In the genomic region with DNA sequence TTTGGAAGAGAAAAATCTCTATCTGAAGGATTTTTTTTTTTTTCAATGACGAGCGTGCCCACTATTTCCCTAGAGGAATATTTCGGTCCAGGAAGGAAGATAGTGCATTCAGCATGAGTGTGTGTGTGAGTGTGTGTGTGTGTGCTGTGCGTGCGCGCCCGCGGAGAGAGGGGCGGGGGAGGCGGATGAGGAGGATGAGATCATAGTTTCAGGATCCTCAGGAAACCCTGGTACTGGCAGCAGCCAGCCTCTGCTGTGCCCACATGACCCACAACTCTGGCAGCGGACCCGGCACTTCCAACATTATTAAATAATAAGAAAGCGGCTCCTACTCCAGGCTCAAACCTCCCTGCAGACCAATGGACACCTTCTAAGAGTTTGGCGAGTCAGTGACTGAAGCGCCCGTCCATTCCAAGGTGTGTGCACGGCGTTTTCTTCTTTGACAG, we compare ENCODE assay signal across 1 cellular context.
A peak's percentile ranks its signal among the peaks of the same experiment; 100 is the strongest.
TF ChIP-seq lines count a peak whose summit lies in the region.

No MANE protein-coding gene starts in this region.

TF ChIP-seq in HEK293, 187 proteins besides CTCF, POLR2A, EP300 and RAD21 (continued from another document and continues in another):
- TF ChIP-seq MYNN (tag by site-specific recombination; IDR thresholded peaks at IDR 0.05; ENCODE audit: borderline replicate concordance) (no peak), OVOL3 (tag by site-specific recombination; IDR thresholded peaks at IDR 0.05) (peak; percentile 71; the same call in 1 of the 2 replicates), ZNF423 (tag by site-specific recombination; IDR thresholded peaks at IDR 0.05) (no peak; the same call in 1 of the 2 replicates), ZNF792 (tag by site-specific recombination; IDR thresholded peaks at IDR 0.05) (0 out of 2 replicates have a peak, but pooled peaks have one; percentile 59), GFI1B (tag by site-specific recombination; IDR thresholded peaks at IDR 0.05) (peak; percentile 62; the same call in 1 of the 2 replicates), ZNF707 (tag by site-specific recombination; IDR thresholded peaks at IDR 0.05) (no peak), SCRT1 (tag by site-specific recombination; IDR thresholded peaks at IDR 0.05; ENCODE audit: borderline replicate concordance) (no peak), ZBTB21 (tag by site-specific recombination; IDR thresholded peaks at IDR 0.05) (no peak), ZNF121 (tag by site-specific recombination; IDR thresholded peaks at IDR 0.05) (no peak), WT1 (tag by site-specific recombination; IDR thresholded peaks at IDR 0.05) (peak; percentile 27; the same call in 1 of the 2 replicates), ZNF10 (tag by site-specific recombination; IDR thresholded peaks at IDR 0.05) (no peak), ZFP69B (tag by site-specific recombination; IDR thresholded peaks at IDR 0.05) (peak; percentile 60), ZNF266 (tag by site-specific recombination; IDR thresholded peaks at IDR 0.05; ENCODE audit: low read depth) (no peak), YY1 (tag by site-specific recombination; IDR thresholded peaks at IDR 0.05) (no peak), ZBTB20 (tag by site-specific recombination; IDR thresholded peaks at IDR 0.05) (peak; percentile 63), ZSCAN23 (tag by site-specific recombination; IDR thresholded peaks at IDR 0.05) (no peak), ZNF114 (tag by site-specific recombination; IDR thresholded peaks at IDR 0.05) (no peak), ZFHX2 (tag by site-specific recombination; conservative IDR thresholded peaks at IDR 0.05) (peak; percentile 80), ZNF23 (tag by site-specific recombination; IDR thresholded peaks at IDR 0.05; ENCODE audit: borderline replicate concordance) (no peak), ZNF776 (tag by site-specific recombination; IDR thresholded peaks at IDR 0.05; ENCODE audit: borderline replicate concordance) (0 out of 2 replicates have a peak, but pooled peaks have one; percentile 56), ZNF629 (tag by site-specific recombination; IDR thresholded peaks at IDR 0.05) (peak; percentile 81), ZNF560 (tag by site-specific recombination; IDR thresholded peaks at IDR 0.05; ENCODE audit: borderline replicate concordance) (no peak), ZNF791 (tag by site-specific recombination; IDR thresholded peaks at IDR 0.05) (no peak), HOXA7 (CRISPR knock-in tag; IDR thresholded peaks at IDR 0.05; ENCODE audit: borderline replicate concordance) (no peak), EGR2 (tag by site-specific recombination; IDR thresholded peaks at IDR 0.05; ENCODE audit: low read depth) (peak; percentile 74), ZFP41 (tag by site-specific recombination; IDR thresholded peaks at IDR 0.05; ENCODE audit: borderline replicate concordance) (no peak), ZNF626 (tag by site-specific recombination; IDR thresholded peaks at IDR 0.05) (no peak), ZBTB17 (tag by site-specific recombination; IDR thresholded peaks at IDR 0.05) (peak; percentile 56; the same call in 1 of the 2 replicates), REPIN1 (tag by site-specific recombination; IDR thresholded peaks at IDR 0.05; ENCODE audit: low read depth) (no peak), ZNF311 (tag by site-specific recombination; IDR thresholded peaks at IDR 0.05; ENCODE audit: borderline replicate concordance) (no peak), ZEB2 (tag by site-specific recombination; IDR thresholded peaks at IDR 0.05) (peak; percentile 91), SCRT2 (tag by site-specific recombination; IDR thresholded peaks at IDR 0.05) (no peak), BCL11B (tag by site-specific recombination; IDR thresholded peaks at IDR 0.05; ENCODE audit: low read depth) (0 out of 2 replicates have a peak, but pooled peaks have one; percentile 23), ZNF561 (tag by site-specific recombination; IDR thresholded peaks at IDR 0.05; ENCODE audit: borderline replicate concordance) (peak; percentile 65; the same call in 1 of the 2 replicates), GLIS2 (tag by site-specific recombination; IDR thresholded peaks at IDR 0.05) (no peak), SP7 (tag by site-specific recombination; IDR thresholded peaks at IDR 0.05) (peak; percentile 91), ZSCAN16 (tag by site-specific recombination; IDR thresholded peaks at IDR 0.05) (no peak)
- TF ChIP-seq, protein P1, sequence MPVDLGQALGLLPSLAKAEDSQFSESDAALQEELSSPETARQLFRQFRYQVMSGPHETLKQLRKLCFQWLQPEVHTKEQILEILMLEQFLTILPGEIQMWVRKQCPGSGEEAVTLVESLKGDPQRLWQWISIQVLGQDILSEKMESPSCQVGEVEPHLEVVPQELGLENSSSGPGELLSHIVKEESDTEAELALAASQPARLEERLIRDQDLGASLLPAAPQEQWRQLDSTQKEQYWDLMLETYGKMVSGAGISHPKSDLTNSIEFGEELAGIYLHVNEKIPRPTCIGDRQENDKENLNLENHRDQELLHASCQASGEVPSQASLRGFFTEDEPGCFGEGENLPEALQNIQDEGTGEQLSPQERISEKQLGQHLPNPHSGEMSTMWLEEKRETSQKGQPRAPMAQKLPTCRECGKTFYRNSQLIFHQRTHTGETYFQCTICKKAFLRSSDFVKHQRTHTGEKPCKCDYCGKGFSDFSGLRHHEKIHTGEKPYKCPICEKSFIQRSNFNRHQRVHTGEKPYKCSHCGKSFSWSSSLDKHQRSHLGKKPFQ (tag by site-specific recombination; IDR thresholded peaks at IDR 0.05) = peak; percentile 58
- TF ChIP-seq, protein P2, sequence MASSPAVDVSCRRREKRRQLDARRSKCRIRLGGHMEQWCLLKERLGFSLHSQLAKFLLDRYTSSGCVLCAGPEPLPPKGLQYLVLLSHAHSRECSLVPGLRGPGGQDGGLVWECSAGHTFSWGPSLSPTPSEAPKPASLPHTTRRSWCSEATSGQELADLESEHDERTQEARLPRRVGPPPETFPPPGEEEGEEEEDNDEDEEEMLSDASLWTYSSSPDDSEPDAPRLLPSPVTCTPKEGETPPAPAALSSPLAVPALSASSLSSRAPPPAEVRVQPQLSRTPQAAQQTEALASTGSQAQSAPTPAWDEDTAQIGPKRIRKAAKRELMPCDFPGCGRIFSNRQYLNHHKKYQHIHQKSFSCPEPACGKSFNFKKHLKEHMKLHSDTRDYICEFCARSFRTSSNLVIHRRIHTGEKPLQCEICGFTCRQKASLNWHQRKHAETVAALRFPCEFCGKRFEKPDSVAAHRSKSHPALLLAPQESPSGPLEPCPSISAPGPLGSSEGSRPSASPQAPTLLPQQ (tag by site-specific recombination; IDR thresholded peaks at IDR 0.05) = peak; percentile 89
- TF ChIP-seq, protein P3, sequence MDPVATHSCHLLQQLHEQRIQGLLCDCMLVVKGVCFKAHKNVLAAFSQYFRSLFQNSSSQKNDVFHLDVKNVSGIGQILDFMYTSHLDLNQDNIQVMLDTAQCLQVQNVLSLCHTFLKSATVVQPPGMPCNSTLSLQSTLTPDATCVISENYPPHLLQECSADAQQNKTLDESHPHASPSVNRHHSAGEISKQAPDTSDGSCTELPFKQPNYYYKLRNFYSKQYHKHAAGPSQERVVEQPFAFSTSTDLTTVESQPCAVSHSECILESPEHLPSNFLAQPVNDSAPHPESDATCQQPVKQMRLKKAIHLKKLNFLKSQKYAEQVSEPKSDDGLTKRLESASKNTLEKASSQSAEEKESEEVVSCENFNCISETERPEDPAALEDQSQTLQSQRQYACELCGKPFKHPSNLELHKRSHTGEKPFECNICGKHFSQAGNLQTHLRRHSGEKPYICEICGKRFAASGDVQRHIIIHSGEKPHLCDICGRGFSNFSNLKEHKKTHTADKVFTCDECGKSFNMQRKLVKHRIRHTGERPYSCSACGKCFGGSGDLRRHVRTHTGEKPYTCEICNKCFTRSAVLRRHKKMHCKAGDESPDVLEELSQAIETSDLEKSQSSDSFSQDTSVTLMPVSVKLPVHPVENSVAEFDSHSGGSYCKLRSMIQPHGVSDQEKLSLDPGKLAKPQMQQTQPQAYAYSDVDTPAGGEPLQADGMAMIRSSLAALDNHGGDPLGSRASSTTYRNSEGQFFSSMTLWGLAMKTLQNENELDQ (tag by site-specific recombination; IDR thresholded peaks at IDR 0.05; ENCODE audit: low read depth) = no peak
- TF ChIP-seq, protein P4, sequence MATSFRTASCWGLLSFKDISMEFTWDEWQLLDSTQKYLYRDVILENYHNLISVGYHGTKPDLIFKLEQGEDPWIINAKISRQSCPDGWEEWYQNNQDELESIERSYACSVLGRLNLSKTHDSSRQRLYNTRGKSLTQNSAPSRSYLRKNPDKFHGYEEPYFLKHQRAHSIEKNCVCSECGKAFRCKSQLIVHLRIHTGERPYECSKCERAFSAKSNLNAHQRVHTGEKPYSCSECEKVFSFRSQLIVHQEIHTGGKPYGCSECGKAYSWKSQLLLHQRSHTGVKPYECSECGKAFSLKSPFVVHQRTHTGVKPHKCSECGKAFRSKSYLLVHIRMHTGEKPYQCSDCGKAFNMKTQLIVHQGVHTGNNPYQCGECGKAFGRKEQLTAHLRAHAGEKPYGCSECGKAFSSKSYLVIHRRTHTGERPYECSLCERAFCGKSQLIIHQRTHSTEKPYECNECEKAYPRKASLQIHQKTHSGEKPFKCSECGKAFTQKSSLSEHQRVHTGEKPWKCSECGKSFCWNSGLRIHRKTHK (tag by site-specific recombination; IDR thresholded peaks at IDR 0.05) = no peak
- TF ChIP-seq, protein P5, sequence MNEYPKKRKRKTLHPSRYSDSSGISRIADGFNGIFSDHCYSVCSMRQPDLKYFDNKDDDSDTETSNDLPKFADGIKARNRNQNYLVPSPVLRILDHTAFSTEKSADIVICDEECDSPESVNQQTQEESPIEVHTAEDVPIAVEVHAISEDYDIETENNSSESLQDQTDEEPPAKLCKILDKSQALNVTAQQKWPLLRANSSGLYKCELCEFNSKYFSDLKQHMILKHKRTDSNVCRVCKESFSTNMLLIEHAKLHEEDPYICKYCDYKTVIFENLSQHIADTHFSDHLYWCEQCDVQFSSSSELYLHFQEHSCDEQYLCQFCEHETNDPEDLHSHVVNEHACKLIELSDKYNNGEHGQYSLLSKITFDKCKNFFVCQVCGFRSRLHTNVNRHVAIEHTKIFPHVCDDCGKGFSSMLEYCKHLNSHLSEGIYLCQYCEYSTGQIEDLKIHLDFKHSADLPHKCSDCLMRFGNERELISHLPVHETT (tag by site-specific recombination; IDR thresholded peaks at IDR 0.05) = no peak; the same call in 1 of the 2 replicates
- TF ChIP-seq, protein P6, sequence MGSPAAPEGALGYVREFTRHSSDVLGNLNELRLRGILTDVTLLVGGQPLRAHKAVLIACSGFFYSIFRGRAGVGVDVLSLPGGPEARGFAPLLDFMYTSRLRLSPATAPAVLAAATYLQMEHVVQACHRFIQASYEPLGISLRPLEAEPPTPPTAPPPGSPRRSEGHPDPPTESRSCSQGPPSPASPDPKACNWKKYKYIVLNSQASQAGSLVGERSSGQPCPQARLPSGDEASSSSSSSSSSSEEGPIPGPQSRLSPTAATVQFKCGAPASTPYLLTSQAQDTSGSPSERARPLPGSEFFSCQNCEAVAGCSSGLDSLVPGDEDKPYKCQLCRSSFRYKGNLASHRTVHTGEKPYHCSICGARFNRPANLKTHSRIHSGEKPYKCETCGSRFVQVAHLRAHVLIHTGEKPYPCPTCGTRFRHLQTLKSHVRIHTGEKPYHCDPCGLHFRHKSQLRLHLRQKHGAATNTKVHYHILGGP (tag by site-specific recombination; IDR thresholded peaks at IDR 0.05) = peak; percentile 30; the same call in 1 of the 2 replicates
- TF ChIP-seq, protein P7, sequence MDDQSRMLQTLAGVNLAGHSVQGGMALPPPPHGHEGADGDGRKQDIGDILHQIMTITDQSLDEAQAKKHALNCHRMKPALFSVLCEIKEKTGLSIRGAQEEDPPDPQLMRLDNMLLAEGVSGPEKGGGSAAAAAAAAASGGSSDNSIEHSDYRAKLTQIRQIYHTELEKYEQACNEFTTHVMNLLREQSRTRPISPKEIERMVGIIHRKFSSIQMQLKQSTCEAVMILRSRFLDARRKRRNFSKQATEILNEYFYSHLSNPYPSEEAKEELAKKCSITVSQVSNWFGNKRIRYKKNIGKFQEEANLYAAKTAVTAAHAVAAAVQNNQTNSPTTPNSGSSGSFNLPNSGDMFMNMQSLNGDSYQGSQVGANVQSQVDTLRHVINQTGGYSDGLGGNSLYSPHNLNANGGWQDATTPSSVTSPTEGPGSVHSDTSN (CRISPR knock-in tag; IDR thresholded peaks at IDR 0.05) = no peak
- TF ChIP-seq, protein P8, sequence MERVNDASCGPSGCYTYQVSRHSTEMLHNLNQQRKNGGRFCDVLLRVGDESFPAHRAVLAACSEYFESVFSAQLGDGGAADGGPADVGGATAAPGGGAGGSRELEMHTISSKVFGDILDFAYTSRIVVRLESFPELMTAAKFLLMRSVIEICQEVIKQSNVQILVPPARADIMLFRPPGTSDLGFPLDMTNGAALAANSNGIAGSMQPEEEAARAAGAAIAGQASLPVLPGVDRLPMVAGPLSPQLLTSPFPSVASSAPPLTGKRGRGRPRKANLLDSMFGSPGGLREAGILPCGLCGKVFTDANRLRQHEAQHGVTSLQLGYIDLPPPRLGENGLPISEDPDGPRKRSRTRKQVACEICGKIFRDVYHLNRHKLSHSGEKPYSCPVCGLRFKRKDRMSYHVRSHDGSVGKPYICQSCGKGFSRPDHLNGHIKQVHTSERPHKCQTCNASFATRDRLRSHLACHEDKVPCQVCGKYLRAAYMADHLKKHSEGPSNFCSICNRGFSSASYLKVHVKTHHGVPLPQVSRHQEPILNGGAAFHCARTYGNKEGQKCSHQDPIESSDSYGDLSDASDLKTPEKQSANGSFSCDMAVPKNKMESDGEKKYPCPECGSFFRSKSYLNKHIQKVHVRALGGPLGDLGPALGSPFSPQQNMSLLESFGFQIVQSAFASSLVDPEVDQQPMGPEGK (tag by site-specific recombination; IDR thresholded peaks at IDR 0.05) = peak; percentile 66
- TF ChIP-seq, protein P9, sequence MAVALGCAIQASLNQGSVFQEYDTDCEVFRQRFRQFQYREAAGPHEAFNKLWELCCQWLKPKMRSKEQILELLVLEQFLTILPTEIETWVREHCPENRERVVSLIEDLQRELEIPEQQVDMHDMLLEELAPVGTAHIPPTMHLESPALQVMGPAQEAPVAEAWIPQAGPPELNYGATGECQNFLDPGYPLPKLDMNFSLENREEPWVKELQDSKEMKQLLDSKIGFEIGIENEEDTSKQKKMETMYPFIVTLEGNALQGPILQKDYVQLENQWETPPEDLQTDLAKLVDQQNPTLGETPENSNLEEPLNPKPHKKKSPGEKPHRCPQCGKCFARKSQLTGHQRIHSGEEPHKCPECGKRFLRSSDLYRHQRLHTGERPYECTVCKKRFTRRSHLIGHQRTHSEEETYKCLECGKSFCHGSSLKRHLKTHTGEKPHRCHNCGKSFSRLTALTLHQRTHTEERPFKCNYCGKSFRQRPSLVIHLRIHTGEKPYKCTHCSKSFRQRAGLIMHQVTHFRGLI (tag by site-specific recombination; IDR thresholded peaks at IDR 0.05) = peak; percentile 52; the same call in 1 of the 2 replicates
